In the genomic region with DNA sequence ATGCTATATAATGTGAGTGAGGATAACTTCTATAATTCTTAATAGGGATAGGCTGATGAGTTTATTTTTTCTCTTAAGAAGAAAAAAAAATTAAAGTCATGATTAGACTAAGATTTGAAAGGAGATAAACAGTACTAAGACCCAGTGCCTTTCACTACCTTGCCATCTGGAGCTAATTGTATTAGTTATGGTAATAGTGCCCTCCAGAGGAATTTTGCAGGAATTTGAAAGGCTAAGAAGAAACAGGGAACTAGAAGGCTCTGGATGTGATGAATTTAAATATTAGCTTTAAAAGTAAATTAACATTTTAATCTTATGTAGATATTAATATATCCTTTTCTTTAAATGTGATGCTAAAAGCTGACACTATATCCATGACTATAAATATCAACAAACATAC, we compare ENCODE assay signal across 10 cellular contexts.
DNase-seq lines count a peak whose midpoint lies in the region; ATAC-seq and TF ChIP-seq lines count a peak whose summit lies in the region.
"Had no signal": no experiment of that assay in that cellular context is flagged by ENCODE, and none has a peak within 500 bp of the region (broad histone marks: within the 10 kb centered on the region; RNA-seq: fewer than 3 reads in every experiment).

No MANE protein-coding gene starts in this region.

- no peak overlapping the region for H3K4me3 ChIP-seq in cardiac fibroblast (replicated peaks in 1 of 2; ENCODE audit: low read depth in 2 of 2, low read length in 2 of 2)
- H3K4me3 ChIP-seq: BLaER1 had no signal

- peak; percentile 10 for DNase-seq in NCI-H2171 treated with DMSO at 0.1 percent for 48 hours (lab: John Stamatoyannopoulos, UW)
- DNase-seq in NCI-H2171 (lab: John Stamatoyannopoulos, UW) = no peak
- DNase-seq in NCI-H2227 treated with DMSO at 0.1 percent for 48 hours (lab: John Stamatoyannopoulos, UW) = peak; percentile 21
- DNase-seq in cardiac fibroblast (ENCODE audit: low read depth in 2 of 2) = peak; percentile 62 to 68
- DNase-seq in T-helper 9 cell = no peak

- H3K4me1 Mint-ChIP-seq in nephron = no peaks in the 10 kb centered on the region

- H3K27me3 Mint-ChIP-seq in nephron (ENCODE audit: low read depth) = no peaks in the 10 kb centered on the region

- no peak overlapping the region for H3K4me3 Mint-ChIP-seq in nephron
- H3K4me3 Mint-ChIP-seq: T-helper 1 cell treated with Interleukin-12 subunit alpha and Interleukin-12 subunit beta and Interleukin-4 antibody, amounts not matched to agents 30 μg/mL and 1 μg/mL, for 36 hours had no signal

- TF ChIP-seq CTCF in cardiac fibroblast (IDR thresholded peaks at IDR 0.05; ENCODE audit: low read depth, low read length) (peak; percentile 52), nephron (IDR thresholded peaks at IDR 0.05; ENCODE audit: unreplicated experiment in 3 of 3) (peak; percentile 45 to 68 (median 65))

- ATAC-seq in HG03354 (IDR thresholded peaks at IDR 0.05; ENCODE audit: poor library complexity, severe bottlenecking, unreplicated experiment) = no peak
- ATAC-seq in HG02623 (IDR thresholded peaks at IDR 0.05; ENCODE audit: unreplicated experiment) = no peak

- H3K9me3 Mint-ChIP-seq in nephron = no peaks in the 10 kb centered on the region
- H3K9me3 Mint-ChIP-seq: T-helper 1 cell treated with Interleukin-12 subunit alpha and Interleukin-12 subunit beta and Interleukin-4 antibody, amounts not matched to agents 30 μg/mL and 1 μg/mL, for 36 hours had no signal

- no peaks in the 10 kb centered on the region for H3K36me3 Mint-ChIP-seq in nephron (ENCODE audit: low read depth)

- no peak overlapping the region for H3K27ac Mint-ChIP-seq in nephron
- H3K27ac Mint-ChIP-seq: T-helper 1 cell treated with Interleukin-12 subunit alpha and Interleukin-12 subunit beta and Interleukin-4 antibody, amounts not matched to agents 30 μg/mL and 1 μg/mL, for 36 hours had no signal

Comparison
In these comparisons a context has a peak if more than half of its experiments do, and no peak if none do; other contexts are left out.
1. DNase-seq: peak in NCI-H2171 treated with DMSO at 0.1 percent for 48 hours (single experiment), NCI-H2227 treated with DMSO at 0.1 percent for 48 hours (single experiment) and cardiac fibroblast (2 of 2); none in NCI-H2171 (single experiment) and T-helper 9 cell (single experiment).